ENCODE assay signal across 20 cellular contexts in the genomic region with DNA sequence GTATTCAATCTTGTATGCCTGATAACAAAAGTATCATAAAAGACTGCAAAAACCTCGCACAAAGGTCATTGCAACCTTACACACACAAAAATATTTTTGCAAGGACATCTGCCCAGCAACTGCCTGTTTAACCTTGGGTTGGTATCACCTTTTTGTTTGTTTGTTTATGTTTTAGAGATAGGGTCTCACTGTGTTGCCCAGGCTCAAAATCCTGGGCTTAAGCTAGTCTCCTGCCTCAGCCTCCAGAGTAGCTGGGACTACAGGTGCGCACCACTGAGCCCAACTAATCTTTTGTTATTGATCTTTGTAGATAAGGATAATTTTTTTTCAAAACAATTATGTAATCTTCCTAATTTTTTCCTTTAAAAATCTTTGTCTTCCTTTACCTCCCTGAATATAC. TPM values are rescaled to one million over a fixed set of nuclear protein-coding genes. Genes with fewer than 3 reads are reported as not detected.
DNase-seq lines count a peak whose midpoint lies in the region; ATAC-seq and TF ChIP-seq lines count a peak whose summit lies in the region.
"Had no signal": no experiment of that assay in that cellular context is flagged by ENCODE, and none has a peak within 500 bp of the region (broad histone marks: within the 10 kb centered on the region; RNA-seq: fewer than 3 reads in every experiment).

No MANE protein-coding gene starts in this region.

- H3K79me2 ChIP-seq in PC-9 (ENCODE audit: low read depth), result no peaks in the 10 kb centered on the region

- no peak overlapping the region for H3K4me2 ChIP-seq in PC-9
- H3K4me2 ChIP-seq: A549, GM23338 had no signal

- CTCF ChIA-PET in Calu3 (lab: Charles Lee) (interaction anchor here (1.3 to 1.8 kb wide), 3 partner anchors 13 to 54 kb away, joined by 3 to 8 read pairs (median 4); a partner anchor contains a TSS), PC-9 (lab: Charles Lee) (interaction anchor here (0.8 kb wide), 1 partner anchor 43 kb away, joined by 3 read pairs; no protein-coding TSS in a partner anchor)

- no peak for DNase-seq in Calu3
- no peak for DNase-seq in PC-9
- DNase-seq in AG08396 (ENCODE audit: low spot score), result no peak
- DNase-seq in cortex of kidney (lab: John Stamatoyannopoulos, UW), result no peak
- DNase-seq: 8988T; ACHN; C1 segment of cervical spinal cord; CD4-positive, alpha-beta memory T cell; COR-L47; DMS153; DND-41; H9 had no signal

- ATAC-seq in GM18520 (IDR thresholded peaks at IDR 0.05; ENCODE audit: unreplicated experiment), result no peak
- ATAC-seq: A549, GM23338, HCT116 had no signal

- intact Hi-C loops in Calu3 (cut with micrococcal nuclease; ENCODE audit: unreplicated experiment), result loop anchor here (2.0 to 5.0 kb wide), 2 partner anchors 45 to 54 kb away; a partner anchor contains a TSS
- intact Hi-C loops in PC-9 (cut with micrococcal nuclease; ENCODE audit: unreplicated experiment), result loop anchor here (2.0 kb wide), 1 partner anchor 98 kb away; no protein-coding TSS in a partner anchor

- H3K9me3 Mint-ChIP-seq in Calu3 (ENCODE audit: low read depth, unreplicated experiment), result peaks cover 3% of the 10 kb centered on the region
- H3K9me3 Mint-ChIP-seq: GM23338, H9 had no signal

- H3K9me2 ChIP-seq in PC-9 (ENCODE audit: insufficient read depth), result no peaks in the 10 kb centered on the region

- H3K9me3 ChIP-seq in PC-9 (ENCODE audit: insufficient read depth, low read depth), result 0 out of 2 replicates have a peak, but pooled peaks cover 2% of the 10 kb centered on the region
- peaks cover 0 to 2% of the 10 kb centered on the region in 2 donors for H3K9me3 ChIP-seq in esophagus (ENCODE audit: control insufficient read depth in 2 of 2, insufficient read depth in 1 of 2, low read depth in 1 of 2, low read length in 1 of 2)

- H3K27ac Mint-ChIP-seq in Calu3 (ENCODE audit: unreplicated experiment), result peak overlapping the region; percentile 84
- H3K27ac Mint-ChIP-seq: GM23338, H9 had no signal

- H3K27ac ChIP-seq in PC-9, result peak overlapping the region; percentile 64
- H3K27ac ChIP-seq in esophagus (ENCODE audit: low read depth in 2 of 2, low read length in 1 of 2), result peak overlapping the region; percentile 88 to 91
- peak overlapping the region in 18 of 21 experiments; percentile 3 to 81 (median 65) for H3K27ac ChIP-seq in skin epidermis
- H3K27ac ChIP-seq: A549 had no signal

- no peak overlapping the region for H2AFZ ChIP-seq in PC-9

- H3F3A ChIP-seq in PC-9 (ENCODE audit: insufficient read depth, low read depth), result peaks cover 32% of the 10 kb centered on the region

- no peak overlapping the region for H3K4me3 ChIP-seq in PC-9
- no peak overlapping the region for H3K4me3 ChIP-seq in esophagus (ENCODE audit: low read depth in 1 of 2, low read length in 2 of 2)
- no peak overlapping the region for H3K4me3 ChIP-seq in skin epidermis
- H3K4me3 ChIP-seq: A549, GM23338 had no signal

- POLR2A ChIA-PET in PC-9 (lab: Charles Lee; ENCODE audit: unreplicated experiment), result interaction anchor here (0.5 to 0.7 kb wide), 2 partner anchors 26 to 868 kb away, joined by 3 to 7 read pairs; no protein-coding TSS in a partner anchor

- H3K36me3 ChIP-seq in PC-9 (ENCODE audit: low read depth) (no peaks in the 10 kb centered on the region), esophagus (ENCODE audit: control insufficient read depth in 2 of 2, insufficient read depth in 2 of 2, low read length in 1 of 2) (no peaks in the 10 kb centered on the region)

- TF ChIP-seq CTCF in Calu3 (IDR thresholded peaks at IDR 0.05; ENCODE audit: unreplicated experiment) (no peak), PC-9 (conservative IDR thresholded peaks at IDR 0.05) (no peak)

- H3K27me3 ChIP-seq in PC-9 (ENCODE audit: insufficient read depth, low read depth) (no peaks in the 10 kb centered on the region), esophagus (ENCODE audit: control insufficient read depth in 1 of 2, insufficient read depth in 2 of 2, low read length in 2 of 2) (no peaks in the 10 kb centered on the region)

- 91 to 94% methylated on average over 2 of the region's 2 CpGs for WGBS in esophagus, 2 donors

- H3K36me3 Mint-ChIP-seq in Calu3 (ENCODE audit: insufficient read depth, unreplicated experiment), result peaks cover 13% of the 10 kb centered on the region

- no peak overlapping the region for H3K4me3 Mint-ChIP-seq in Calu3 (ENCODE audit: low read depth, unreplicated experiment)
- H3K4me3 Mint-ChIP-seq: CD4-positive, alpha-beta memory T cell; GM23338; H9 had no signal

- BruUV-seq in Calu3 (replicated peaks; lab: Mats Ljungman, UMichigan), result no TSS peak
- BruUV-seq in PC-9 (replicated peaks; lab: Mats Ljungman, UMichigan), result no TSS peak

- H4K20me1 ChIP-seq in PC-9 (ENCODE audit: insufficient read depth), result no peaks in the 10 kb centered on the region

- H3K4me1 Mint-ChIP-seq in Calu3 (ENCODE audit: low read depth, unreplicated experiment), result peaks cover 34% of the 10 kb centered on the region
- H3K4me1 Mint-ChIP-seq: GM23338, H9 had no signal

- H3K4me1 ChIP-seq in PC-9 (replicated peaks; ENCODE audit: insufficient read depth), result peaks cover 32% of the 10 kb centered on the region
- H3K4me1 ChIP-seq in esophagus (ENCODE audit: control insufficient read depth in 2 of 2, insufficient read depth in 2 of 2, low read length in 1 of 2), result peaks cover 0 to 2% of the 10 kb centered on the region in 2 donors
- H3K4me1 ChIP-seq: A549 had no signal

- no peaks in the 10 kb centered on the region for H3K27me3 Mint-ChIP-seq in Calu3 (ENCODE audit: unreplicated experiment)

RNA-seq across cellular contexts. Expression of a gene that starts 54.2 kb away (rescaled TPM):
- 3.0 and 8.1 TPM in 2 replicates for total RNA-seq in Calu3 (2022)
- 1.2 and 4.0 TPM in 2 replicates for total RNA-seq in PC-9 (2021)
- 10 to 100 TPM in 1 of 2 donors, 1 to 10 TPM in 1; 6.8 to 15.2 TPM for polyA plus RNA-seq in esophagus
- total RNA-seq: CD4-positive, alpha-beta memory T cell; H4 had no signal
- polyA plus RNA-seq: BJ had no signal
